In the genomic region with DNA sequence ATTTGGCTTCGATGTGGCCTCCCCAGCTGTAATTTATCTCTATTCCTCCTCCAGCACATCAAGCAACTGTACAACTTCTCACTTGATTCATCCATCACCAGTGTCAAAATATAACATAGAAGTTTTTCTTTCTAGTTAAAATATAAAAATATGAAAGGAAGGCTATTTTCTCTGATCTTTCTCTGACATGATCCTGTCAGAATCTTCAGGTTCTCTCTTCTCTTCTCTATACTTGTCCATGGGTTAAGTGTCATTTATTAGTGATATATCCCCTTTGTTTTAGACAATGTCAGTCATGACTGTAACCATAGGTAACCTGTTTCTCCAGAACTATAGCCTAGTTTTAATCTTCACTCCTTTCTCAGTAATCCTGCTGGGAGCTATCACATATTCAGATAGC, we compare ENCODE assay signal across 9 cellular contexts.
"Had no signal": no experiment of that assay in that cellular context is flagged by ENCODE, and none has a peak within 500 bp of the region (broad histone marks: within the 10 kb centered on the region; RNA-seq: fewer than 3 reads in every experiment).

No MANE protein-coding gene starts in this region.

- H2AFZ ChIP-seq: GM23248, GM23338 had no signal

- ATAC-seq: GM23338, HCT116 had no signal

- H3K27ac ChIP-seq: GM23248 had no signal

- H3K9me3 ChIP-seq: HAP-1 had no signal

- H3K4me2 ChIP-seq: GM23338 had no signal

- DNase-seq: GM23248, GOT3, H7, H9, HCEC 1CT, HFFc6 had no signal

- H3K4me1 ChIP-seq: HAP-1 had no signal

- H3K9ac ChIP-seq: GM23248 had no signal

- H3K4me3 ChIP-seq: GM23248, GM23338, HAP-1 had no signal

- H3K4me3 Mint-ChIP-seq: GM23338, H9, HFFc6 had no signal

- H3K9me3 Mint-ChIP-seq: GM23338, H9, HFFc6 had no signal

- H3K36me3 ChIP-seq: HAP-1 had no signal
